Comparison of ENCODE assay signal across 15 cellular contexts in the genomic region with DNA sequence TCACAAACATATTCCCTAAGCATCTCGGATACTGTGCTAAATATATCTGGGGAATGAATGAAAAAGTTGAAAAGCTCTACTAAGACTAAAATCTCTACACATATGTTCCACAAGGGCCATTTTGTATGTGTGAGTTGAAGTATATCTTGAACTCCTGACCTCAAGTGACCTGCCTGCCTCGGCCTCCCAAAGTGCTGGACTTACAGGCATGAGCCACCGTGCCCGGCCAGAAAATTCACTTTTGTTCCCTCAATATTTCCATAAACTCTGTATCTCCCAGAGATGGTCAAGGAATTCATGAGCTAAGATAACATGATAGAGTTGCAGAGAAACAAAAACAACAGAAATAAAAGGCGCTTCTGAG. TPM values are rescaled to one million over a fixed set of nuclear protein-coding genes. Genes with fewer than 3 reads are reported as not detected.
DNase-seq lines count a peak whose midpoint lies in the region; ATAC-seq and TF ChIP-seq lines count a peak whose summit lies in the region.
"Had no signal": no experiment of that assay in that cellular context is flagged by ENCODE, and none has a peak within 500 bp of the region (broad histone marks: within the 10 kb centered on the region; RNA-seq: fewer than 3 reads in every experiment).

No MANE protein-coding gene starts in this region.

- intact Hi-C loops in left cardiac atrium (cut with DNase I) = no loop called here

- H3K4me1 ChIP-seq in upper lobe of left lung = peaks cover 29 to 48% (median 34%) of the 10 kb centered on the region in 4 donors

- DNase-seq in HFFc6 = no peak
- DNase-seq in naive B cell = no peak
- DNase-seq in G401 (ENCODE audit: low spot score) = no peak
- no peak for DNase-seq in upper lobe of left lung
- DNase-seq in left cardiac atrium = no peak
- no peak for DNase-seq in NCI-H774 (lab: John Stamatoyannopoulos, UW)
- DNase-seq: DMS153; H7; heart left ventricle; stimulated activated CD4-positive, alpha-beta T cell treated with anti-CD3 and anti-CD28 coated beads, Interleukin-4, amount 100 ng/mL, for 1 hour had no signal

- in situ Hi-C loops in G401 (cut with HindIII; ENCODE audit: low sequenced_read_pairs) = no loop called here

- H3K9me3 Mint-ChIP-seq in HFFc6 = peaks cover 30% of the 10 kb centered on the region
- no peaks in the 10 kb centered on the region for H3K9me3 Mint-ChIP-seq in activated T-helper 17 cell treated with anti-CD3 and anti-CD28 coated beads, Interleukin-2, amount 50 U/mL, for 72 hours
- no peaks in the 10 kb centered on the region for H3K9me3 Mint-ChIP-seq in naive B cell

- H3K27ac ChIP-seq in C4-2B (peak overlapping the region; percentile 96), upper lobe of left lung (no peak overlapping the region)

- no peaks in the 10 kb centered on the region for H3K9me3 ChIP-seq in upper lobe of left lung
- H3K9me3 ChIP-seq: heart left ventricle, tibial nerve had no signal

- peak overlapping the region; percentile 87 for H3K27ac Mint-ChIP-seq in HFFc6
- peak overlapping the region; percentile 98 for H3K27ac Mint-ChIP-seq in activated T-helper 17 cell treated with anti-CD3 and anti-CD28 coated beads, Interleukin-2, amount 50 U/mL, for 72 hours
- H3K27ac Mint-ChIP-seq in naive B cell = peak overlapping the region in 1 of 6 donors; percentile 58

- no peak for ATAC-seq in activated T-helper 17 cell treated with anti-CD3 and anti-CD28 coated beads, Interleukin-2, amount 50 U/mL, for 72 hours (replicated peaks)
- ATAC-seq in naive B cell (ENCODE audit: low read depth in 2 of 2) (no peak), upper lobe of left lung (ENCODE audit: low FRiP score in 2 of 2) (no peak), left cardiac atrium (no peak)
- ATAC-seq: heart left ventricle, Right ventricle myocardium inferior had no signal

- 86 to 87% methylated on average over 5 of the region's 5 CpGs for WGBS in upper lobe of left lung, 2 donors

- H3K4me3 ChIP-seq in upper lobe of left lung = peak overlapping the region in 1 of 4 donors; percentile 97

- H3K27me3 ChIP-seq in upper lobe of left lung = no peaks in the 10 kb centered on the region
- H3K27me3 ChIP-seq: heart left ventricle, tibial nerve had no signal

- TF ChIP-seq EP300 in upper lobe of left lung (IDR thresholded peaks at IDR 0.05) = no peak

- H3K4me1 Mint-ChIP-seq in HFFc6 (ENCODE audit: low read depth) (peaks cover 59% of the 10 kb centered on the region), naive B cell (peaks cover 7 to 20% (median 15%) of the 10 kb centered on the region in 3 donors)
- peaks cover 12% of the 10 kb centered on the region for H3K4me1 Mint-ChIP-seq in activated T-helper 17 cell treated with anti-CD3 and anti-CD28 coated beads, Interleukin-2, amount 50 U/mL, for 72 hours

- H3K27me3 Mint-ChIP-seq in HFFc6 (ENCODE audit: insufficient read depth) (peaks cover 23% of the 10 kb centered on the region), naive B cell (no peaks in the 10 kb centered on the region)
- no peaks in the 10 kb centered on the region for H3K27me3 Mint-ChIP-seq in activated T-helper 17 cell treated with anti-CD3 and anti-CD28 coated beads, Interleukin-2, amount 50 U/mL, for 72 hours

- H3K36me3 Mint-ChIP-seq in HFFc6 (ENCODE audit: low read depth) = peaks cover 28% of the 10 kb centered on the region
- H3K36me3 Mint-ChIP-seq in activated T-helper 17 cell treated with anti-CD3 and anti-CD28 coated beads, Interleukin-2, amount 50 U/mL, for 72 hours (ENCODE audit: low read depth) = peaks cover 34% of the 10 kb centered on the region
- H3K36me3 Mint-ChIP-seq in naive B cell = no peaks in the 10 kb centered on the region

- no peak for TF ChIP-seq POLR2A in upper lobe of left lung (IDR thresholded peaks at IDR 0.05)

- TF ChIP-seq CTCF in C4-2B (conservative IDR thresholded peaks at IDR 0.05) (no peak), HFFc6 (IDR thresholded peaks at IDR 0.05) (no peak), upper lobe of left lung (IDR thresholded peaks at IDR 0.05) (no peak)

- no peaks in the 10 kb centered on the region for H3K36me3 ChIP-seq in upper lobe of left lung
- H3K36me3 ChIP-seq: tibial nerve had no signal

- H3K4me3 Mint-ChIP-seq in HFFc6 (peak overlapping the region; percentile 90), naive B cell (peak overlapping the region; percentile 57 to 95 (median 87))
- peak overlapping the region; percentile 92 for H3K4me3 Mint-ChIP-seq in activated T-helper 17 cell treated with anti-CD3 and anti-CD28 coated beads, Interleukin-2, amount 50 U/mL, for 72 hours

RNA-seq across cellular contexts. Expression of a gene that starts 1.5 kb away (rescaled TPM):
- 1,000 to 10,000 TPM in 3 of 6 experiments, 100 to 1,000 TPM in 3; 571 to 1,139 (median 936) TPM for total RNA-seq in HFFc6 (2021; fragmentation: NEBNext Ultra II Directional; extraction: Animal tissue kit (Norgen Biotek cat#: 25700))
- total RNA-seq in activated T-helper 17 cell treated with anti-CD3 and anti-CD28 coated beads, Interleukin-2, amount 50 U/mL, for 72 hours = 100 to 1,000 TPM; 277 to 363 TPM
- 10 to 100 TPM; 17.0 to 38.9 (median 31.9) TPM for polyA plus RNA-seq in naive B cell (ENCODE audit: low read depth in 6 of 6)
- 279 and 457 TPM in 2 replicates for total RNA-seq in G401 (2014; rRNA removed; shearing (Covaris generic))
- 100 to 1,000 TPM in 4 of 6 donors, 10 to 100 TPM in 2; 50.3 to 375 (median 108) TPM for total RNA-seq in upper lobe of left lung
- 10 to 100 TPM; 68.0 to 99.9 TPM for total RNA-seq in left cardiac atrium

RNA-seq across cellular contexts. Expression of a gene that starts 31.6 kb away (rescaled TPM):
- total RNA-seq in HFFc6 (2021; fragmentation: NEBNext Ultra II Directional; extraction: Animal tissue kit (Norgen Biotek cat#: 25700)) = not detected
- total RNA-seq in activated T-helper 17 cell treated with anti-CD3 and anti-CD28 coated beads, Interleukin-2, amount 50 U/mL, for 72 hours = under 1 TPM in 1 of 2 donors, not detected in 1; 0.32 TPM
- not detected for polyA plus RNA-seq in naive B cell (ENCODE audit: low read depth in 6 of 6)
- 1.8 and 2.2 TPM in 2 replicates for total RNA-seq in G401 (2014; rRNA removed; shearing (Covaris generic))
- total RNA-seq in upper lobe of left lung (1 to 10 TPM in 1 of 6 donors, under 1 TPM in 1, not detected in 4; 0.27 to 1.2 TPM), left cardiac atrium (under 1 TPM in 1 of 2 donors, not detected in 1; 0.59 TPM)
- total RNA-seq: activated CD8-positive, alpha-beta memory T cell treated with anti-CD3 and anti-CD28 coated beads for 36 hours had no signal

RNA-seq across cellular contexts. Expression of a gene that starts 59.7 kb away (rescaled TPM):
- 10 to 100 TPM; 14.1 to 37.4 (median 34.5) TPM for total RNA-seq in HFFc6 (2021; fragmentation: NEBNext Ultra II Directional; extraction: Animal tissue kit (Norgen Biotek cat#: 25700))
- total RNA-seq in activated T-helper 17 cell treated with anti-CD3 and anti-CD28 coated beads, Interleukin-2, amount 50 U/mL, for 72 hours = 10 to 100 TPM; 53.9 to 56.5 TPM
- polyA plus RNA-seq in naive B cell (ENCODE audit: low read depth in 6 of 6) = 1 to 10 TPM in 1 of 6 donors, under 1 TPM in 1, not detected in 4; 0.86 to 2.1 TPM
- total RNA-seq in G401 (2014; rRNA removed; shearing (Covaris generic)) = 39.1 and 43.0 TPM in 2 replicates
- total RNA-seq in upper lobe of left lung (1 to 10 TPM in 3 of 6 donors, under 1 TPM in 1, not detected in 2; 0.86 to 3.3 (median 3.0) TPM), left cardiac atrium (1 to 10 TPM in 1 of 2 donors, not detected in 1; 1.5 TPM)
